In the genomic region with DNA sequence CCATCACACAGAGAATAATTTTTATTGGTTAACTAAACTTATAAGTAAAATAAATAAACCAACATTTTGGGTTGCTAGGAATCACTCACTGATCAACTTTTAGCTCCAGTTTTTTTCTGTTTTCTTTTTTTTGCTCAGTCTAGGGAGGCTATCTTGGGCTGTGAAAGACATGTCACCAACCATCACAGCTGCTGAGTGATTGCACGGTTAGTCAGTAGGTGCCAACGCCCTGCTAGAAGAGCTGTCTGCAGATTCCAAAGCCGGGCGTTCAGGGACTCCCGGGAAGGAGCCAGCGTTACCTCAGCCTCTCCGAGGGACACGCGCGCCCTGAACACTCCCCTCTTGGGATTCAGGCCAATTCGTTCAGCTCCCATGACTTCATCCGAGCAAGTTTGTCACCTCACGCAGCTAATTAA, we compare ENCODE assay signal across 8 cellular contexts. TPM values are rescaled to one million over a fixed set of nuclear protein-coding genes. Genes with fewer than 3 reads are reported as not detected.
DNase-seq lines count a peak whose midpoint lies in the region; ATAC-seq and TF ChIP-seq lines count a peak whose summit lies in the region.

No MANE protein-coding gene starts in this region.

- H3K27ac ChIP-seq in ectodermal cell (ENCODE audit: insufficient read depth, low read depth, low read length, poor library complexity, severe bottlenecking) (peak overlapping the region; percentile 98), mesodermal cell (ENCODE audit: low read depth, low read length, severe bottlenecking) (peak overlapping the region; percentile 100)

- ATAC-seq in GM19455 (IDR thresholded peaks at IDR 0.05; ENCODE audit: unreplicated experiment) (peak; percentile 26), HG03457 (IDR thresholded peaks at IDR 0.05; ENCODE audit: unreplicated experiment) (peak; percentile 13), SK-N-SH treated with all-trans-retinoic acid at 6 μM for 48 hours (peak; percentile 76)

- H3K9me3 ChIP-seq in ectodermal cell (ENCODE audit: control insufficient read depth, low read length) (no peaks in the 10 kb centered on the region), mesodermal cell (ENCODE audit: control insufficient read depth, low read length) (peaks cover 4% of the 10 kb centered on the region)

- no peaks in the 10 kb centered on the region for H3K27me3 ChIP-seq in ectodermal cell (ENCODE audit: control insufficient read depth, insufficient read depth, low read length, poor library complexity, severe bottlenecking)

- DNase-seq in Daoy (ENCODE audit: low read depth) = peak; percentile 75
- peak; percentile 68 for DNase-seq in ureter (ENCODE audit: low spot score)
- no peak for DNase-seq in SKM-1 treated with dmso at 0.1 percent for 144 hours (lab: John Stamatoyannopoulos, UW; ENCODE audit: unreplicated experiment)

- 0% methylated on average over 13 of the region's 13 CpGs for WGBS in ectodermal cell, 2 experiments
- WGBS in mesodermal cell (ENCODE audit: insufficient coverage in 2 of 2), 2 experiments = 0% methylated on average over 10 to 12 of the region's 13 CpGs

- H3K4me3 ChIP-seq in ectodermal cell (ENCODE audit: insufficient read depth, low read depth, low read length) (peak overlapping the region; percentile 59), mesodermal cell (ENCODE audit: extremely low read depth, insufficient read depth, low read length, poor library complexity, severe bottlenecking) (peak overlapping the region; percentile 97)

- H3K4me1 ChIP-seq in ectodermal cell (ENCODE audit: control insufficient read depth, insufficient read depth, low read length) (peaks cover 4% of the 10 kb centered on the region), mesodermal cell (ENCODE audit: control insufficient read depth, insufficient read depth, low read length, poor library complexity, severe bottlenecking) (peaks cover 5% of the 10 kb centered on the region)

- no peaks in the 10 kb centered on the region for H3K36me3 ChIP-seq in ectodermal cell (ENCODE audit: control insufficient read depth, insufficient read depth, low read length)
- H3K36me3 ChIP-seq in mesodermal cell (ENCODE audit: control insufficient read depth, insufficient read depth, low read length) = peaks cover 23% of the 10 kb centered on the region

TF ChIP-seq in SK-N-SH treated with all-trans-retinoic acid at 6 μM for 48 hours, 23 proteins besides CTCF, POLR2A, EP300 and RAD21:
- TF ChIP-seq ZNF70 (CRISPR knock-in tag; IDR thresholded peaks at IDR 0.05) = no peak
- no peak for TF ChIP-seq CSRNP3 (CRISPR knock-in tag; IDR thresholded peaks at IDR 0.05)
- TF ChIP-seq SNAI2 (CRISPR knock-in tag; IDR thresholded peaks at IDR 0.05) = no peak
- TF ChIP-seq, protein P1, sequence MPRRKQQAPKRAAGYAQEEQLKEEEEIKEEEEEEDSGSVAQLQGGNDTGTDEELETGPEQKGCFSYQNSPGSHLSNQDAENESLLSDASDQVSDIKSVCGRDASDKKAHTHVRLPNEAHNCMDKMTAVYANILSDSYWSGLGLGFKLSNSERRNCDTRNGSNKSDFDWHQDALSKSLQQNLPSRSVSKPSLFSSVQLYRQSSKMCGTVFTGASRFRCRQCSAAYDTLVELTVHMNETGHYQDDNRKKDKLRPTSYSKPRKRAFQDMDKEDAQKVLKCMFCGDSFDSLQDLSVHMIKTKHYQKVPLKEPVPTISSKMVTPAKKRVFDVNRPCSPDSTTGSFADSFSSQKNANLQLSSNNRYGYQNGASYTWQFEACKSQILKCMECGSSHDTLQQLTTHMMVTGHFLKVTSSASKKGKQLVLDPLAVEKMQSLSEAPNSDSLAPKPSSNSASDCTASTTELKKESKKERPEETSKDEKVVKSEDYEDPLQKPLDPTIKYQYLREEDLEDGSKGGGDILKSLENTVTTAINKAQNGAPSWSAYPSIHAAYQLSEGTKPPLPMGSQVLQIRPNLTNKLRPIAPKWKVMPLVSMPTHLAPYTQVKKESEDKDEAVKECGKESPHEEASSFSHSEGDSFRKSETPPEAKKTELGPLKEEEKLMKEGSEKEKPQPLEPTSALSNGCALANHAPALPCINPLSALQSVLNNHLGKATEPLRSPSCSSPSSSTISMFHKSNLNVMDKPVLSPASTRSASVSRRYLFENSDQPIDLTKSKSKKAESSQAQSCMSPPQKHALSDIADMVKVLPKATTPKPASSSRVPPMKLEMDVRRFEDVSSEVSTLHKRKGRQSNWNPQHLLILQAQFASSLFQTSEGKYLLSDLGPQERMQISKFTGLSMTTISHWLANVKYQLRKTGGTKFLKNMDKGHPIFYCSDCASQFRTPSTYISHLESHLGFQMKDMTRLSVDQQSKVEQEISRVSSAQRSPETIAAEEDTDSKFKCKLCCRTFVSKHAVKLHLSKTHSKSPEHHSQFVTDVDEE (CRISPR knock-in tag; IDR thresholded peaks at IDR 0.05) = no peak
- no peak for TF ChIP-seq ZFP30 (CRISPR knock-in tag; IDR thresholded peaks at IDR 0.05)
- no peak for TF ChIP-seq ZNF565 (CRISPR knock-in tag; conservative IDR thresholded peaks at IDR 0.05; ENCODE audit: low read depth)
- TF ChIP-seq OSR1 (CRISPR knock-in tag; IDR thresholded peaks at IDR 0.05) = no peak
- TF ChIP-seq ZC3H10 (CRISPR knock-in tag; IDR thresholded peaks at IDR 0.05) = no peak

RNA-seq across cellular contexts. Expression of gene STAM, which starts 0.6 kb away (rescaled TPM):
- 12.0 and 13.8 TPM in 2 replicates for total RNA-seq in Daoy (2014; rRNA removed; shearing (Covaris generic))
- 34.6 TPM for polyA plus RNA-seq in ectodermal cell (2013, experiment 1 of 4)
- 36.8 TPM for polyA plus RNA-seq in ectodermal cell (2013, experiment 2 of 4)
- 28.8 TPM for polyA plus RNA-seq in ectodermal cell (2013, experiment 3 of 4)
- 31.2 TPM for polyA plus RNA-seq in ectodermal cell (2013, experiment 4 of 4)
- polyA plus RNA-seq in mesodermal cell (2013, experiment 1 of 2) = 33.1 TPM
- polyA plus RNA-seq in mesodermal cell (2013, experiment 2 of 2) = 34.9 TPM
- 25.0 TPM for total RNA-seq in ureter

RNA-seq across cellular contexts. Expression of gene HACD1, which starts 26.2 kb away (rescaled TPM):
- 25.0 and 41.9 TPM in 2 replicates for total RNA-seq in Daoy (2014; rRNA removed; shearing (Covaris generic))
- 7.7 TPM for polyA plus RNA-seq in ectodermal cell (2013, experiment 1 of 4)
- polyA plus RNA-seq in ectodermal cell (2013, experiment 2 of 4) = 10.4 TPM
- 10.1 TPM for polyA plus RNA-seq in ectodermal cell (2013, experiment 3 of 4)
- polyA plus RNA-seq in ectodermal cell (2013, experiment 4 of 4) = 10.8 TPM
- polyA plus RNA-seq in mesodermal cell (2013, experiment 1 of 2) = 47.3 TPM
- 49.0 TPM for polyA plus RNA-seq in mesodermal cell (2013, experiment 2 of 2)
- 20.7 TPM for total RNA-seq in ureter

Comparison
In these comparisons a context has a peak if more than half of its experiments do, and no peak if none do; other contexts are left out.
1. ATAC-seq: peak in every context shown above with its lines; median percentile 76 in SK-N-SH treated with all-trans-retinoic acid at 6 μM for 48 hours; 26 in GM19455; 13 in HG03457.